24 cellular contexts compared by ENCODE assay signal in genomic region chr3:76872999-76873398, GRCh38.
"Had no signal": no experiment of that assay in that cellular context is flagged by ENCODE, and none has a peak within 500 bp of the region (broad histone marks: within the 10 kb centered on the region; RNA-seq: fewer than 3 reads in every experiment).

No MANE protein-coding gene starts in this region.

- FAIRE-seq: keratinocyte had no signal

- DNase-seq: activated CD4-positive, alpha-beta memory T cell treated with anti-CD3 and anti-CD28 coated beads, Interleukin-2, amount 10 ng/mL, durations not matched to agents 7 days and 5 days; activated CD4-positive, alpha-beta T cell treated with anti-CD3 and anti-CD28 coated beads for 1 hour; activated CD4-positive, alpha-beta T cell treated with anti-CD3 and anti-CD28 coated beads, Interleukin-2, amount 10 ng/mL, durations not matched to agents 7 days and 5 days; activated CD8-positive, alpha-beta memory T cell treated with anti-CD3 and anti-CD28 coated beads, Interleukin-2, amount 50 U/mL, for 48 hours; activated naive CD8-positive, alpha-beta T cell treated with anti-CD3 and anti-CD28 coated beads, Interleukin-2, amount 50 U/mL, for 24 hours; activated T-cell treated with anti-CD3 and anti-CD28 coated beads, Interleukin-2, amount 50 U/mL, for 24 hours; dermis blood vessel endothelial cell; effector CD8-positive, alpha-beta T cell; gastrocnemius medialis; glutamatergic neuron; left ventricle myocardium superior; mammary epithelial cell; nephron progenitor cell; ovary; stimulated activated CD4-positive, alpha-beta T cell treated with anti-CD3 and anti-CD28 coated beads, Interleukin-2, amount 100 ng/mL, for 48 hours; stimulated activated naive CD4-positive, alpha-beta T cell treated with Interleukin-2 at 50 U/mL for 16 hours; T-helper 2 cell had no signal

- H3K4me3 ChIP-seq: breast epithelium, gastrocnemius medialis, ovary, prostate gland, right atrium auricular region, tibial nerve had no signal

- ATAC-seq: activated naive CD8-positive, alpha-beta T cell treated with anti-CD3 and anti-CD28 coated beads, Interleukin-2, amount 50 U/mL, for 24 hours; activated T-helper 17 cell treated with anti-CD3 and anti-CD28 coated beads, Interleukin-2, amount 50 U/mL, for 72 hours; gastrocnemius medialis; left ventricle myocardium superior had no signal

- H3K4me1 ChIP-seq: breast epithelium, gastrocnemius medialis, prostate gland, right atrium auricular region, tibial nerve had no signal

- H3K36me3 ChIP-seq: breast epithelium, gastrocnemius medialis, neutrophil, ovary, prostate gland, right atrium auricular region, tibial nerve had no signal

- H3K27ac ChIP-seq: breast epithelium, gastrocnemius medialis, neutrophil, ovary, prostate gland, right atrium auricular region, tibial nerve had no signal

- H3K9me3 ChIP-seq: breast epithelium, gastrocnemius medialis, neutrophil, ovary, prostate gland, right atrium auricular region, tibial nerve had no signal

- H3K27me3 ChIP-seq: breast epithelium, gastrocnemius medialis, neutrophil, ovary, right atrium auricular region, tibial nerve had no signal
